ENCODE assay signal across 24 cellular contexts in the genomic region with DNA sequence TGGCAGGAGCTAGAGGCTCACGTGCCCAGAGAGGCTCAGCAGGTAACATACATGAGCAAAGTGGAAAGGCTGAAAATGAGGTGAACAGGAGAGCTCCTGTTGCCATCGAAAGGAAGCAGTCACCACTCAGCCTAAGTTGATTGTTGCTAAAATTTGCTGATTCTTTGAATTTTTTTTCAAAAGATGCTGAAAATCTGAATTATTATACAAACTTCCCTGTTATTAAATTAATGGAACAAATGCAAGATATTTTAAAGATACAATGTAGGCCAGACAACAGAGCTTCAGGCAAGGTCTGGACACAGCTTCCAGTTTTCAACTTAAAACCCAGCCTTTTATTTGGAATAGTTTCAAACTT.
"Had no signal": no experiment of that assay in that cellular context is flagged by ENCODE, and none has a peak within 500 bp of the region (broad histone marks: within the 10 kb centered on the region; RNA-seq: fewer than 3 reads in every experiment).

No MANE protein-coding gene starts in this region.

- ATAC-seq: activated T-helper 17 cell treated with anti-CD3 and anti-CD28 coated beads, Interleukin-2, amount 50 U/mL, for 72 hours; T-cell had no signal

- H3K27me3 ChIP-seq: brain microvascular endothelial cell had no signal

- H3K4me3 ChIP-seq: SK-N-MC had no signal

- FAIRE-seq: TTC549 had no signal

- H3K27ac ChIP-seq: brain microvascular endothelial cell, SK-N-MC had no signal

- DNase-seq: activated CD4-positive, alpha-beta memory T cell treated with anti-CD3 and anti-CD28 coated beads, Interleukin-2, amount 10 ng/mL, durations not matched to agents 7 days and 5 days; activated CD4-positive, alpha-beta T cell treated with anti-CD3 and anti-CD28 coated beads, Interleukin-2, amount 10 ng/mL, durations not matched to agents 7 days and 5 days; activated CD4-positive, CD25-positive, alpha-beta regulatory T cell; activated gamma-delta T cell; activated naive CD4-positive, alpha-beta T cell treated with anti-CD3 and anti-CD28 coated beads for 36 hours; activated T-cell treated with anti-CD3 and anti-CD28 coated beads for 4 hours; activated T-cell treated with anti-CD3 and anti-CD28 coated beads, Interleukin-2, amount 50 U/mL, for 48 hours; amygdala; brain microvascular endothelial cell; cerebellar nuclear complex; NCI-H1092; NCI-H1417; NCI-H1930; NCI-H2107; NCI-H2171 treated with DMSO at 0.1 percent for 48 hours; NCI-H226; NCI-H526 treated with DMSO at 0.1 percent for 48 hours; NCI-H82; T-cell; T-helper 2 cell; T1000 had no signal
